6 cellular contexts compared by ENCODE assay signal in the genomic region with DNA sequence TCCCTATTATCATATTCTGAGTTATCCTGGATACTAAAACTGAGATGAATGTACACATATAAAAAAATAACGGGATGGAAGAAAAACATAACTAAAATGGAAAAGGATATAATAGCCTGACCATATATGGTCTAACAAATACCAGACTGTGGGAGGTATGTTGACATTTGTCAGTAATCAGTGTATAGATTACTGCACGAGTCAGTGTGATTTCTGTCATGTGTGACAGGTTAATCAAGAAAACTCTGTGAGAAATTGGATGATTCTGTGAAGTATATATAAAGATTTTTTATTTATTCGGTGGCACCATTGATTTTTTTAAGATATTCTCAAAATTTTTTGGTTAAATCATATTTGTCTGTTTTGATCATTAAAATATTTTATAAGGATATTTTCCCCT.
"Had no signal": no experiment of that assay in that cellular context is flagged by ENCODE, and none has a peak within 500 bp of the region (broad histone marks: within the 10 kb centered on the region; RNA-seq: fewer than 3 reads in every experiment).

No MANE protein-coding gene starts in this region.

- H2AFZ ChIP-seq: GM23338 had no signal

- DNase-seq: H9, HCEC 1CT, IMR-90, KG1 had no signal

- ATAC-seq: GM23338, K562 had no signal

- H3K4me3 ChIP-seq: GM23338, K562 had no signal

- H3K4me2 ChIP-seq: GM23338 had no signal
